17 cellular contexts compared by ENCODE assay signal in genomic region chr12:13537623-13538022, GRCh38.
A peak's percentile ranks its signal among the peaks of the same experiment; 100 is the strongest.
DNase-seq lines count a peak whose midpoint lies in the region; ATAC-seq, FAIRE-seq and TF ChIP-seq lines count a peak whose summit lies in the region.
"Had no signal": no experiment of that assay in that cellular context is flagged by ENCODE, and none has a peak within 500 bp of the region (broad histone marks: within the 10 kb centered on the region; RNA-seq: fewer than 3 reads in every experiment).

No MANE protein-coding gene starts in this region.

- no peak for FAIRE-seq in frontal cortex (lab: Jason Lieb, UNC)
- FAIRE-seq: endometrium had no signal

- no peaks in the 10 kb centered on the region for H3K9me3 ChIP-seq in esophagus muscularis mucosa
- H3K9me3 ChIP-seq in naive thymus-derived CD4-positive, alpha-beta T cell (ENCODE audit: control insufficient read depth in 2 of 3, low read length in 3 of 3), result no peaks in the 10 kb centered on the region
- no peaks in the 10 kb centered on the region for H3K9me3 ChIP-seq in neuronal stem cell (replicated peaks in 1 of 2; ENCODE audit: control insufficient read depth in 2 of 2, insufficient read depth in 1 of 2, low read depth in 1 of 2, low read length in 2 of 2)
- H3K9me3 ChIP-seq: body of pancreas, heart left ventricle, sigmoid colon had no signal

- no peak overlapping the region for H2AFZ ChIP-seq in neuronal stem cell (ENCODE audit: low read length)

- H3K27ac ChIP-seq in esophagus muscularis mucosa (replicated peaks in 1 of 4), result no peak overlapping the region
- H3K27ac ChIP-seq in naive thymus-derived CD4-positive, alpha-beta T cell (ENCODE audit: low read depth, low read length), result no peak overlapping the region
- no peak overlapping the region for H3K27ac ChIP-seq in neuronal stem cell (replicated peaks; ENCODE audit: low read length)
- H3K27ac ChIP-seq: body of pancreas, C4-2B, heart left ventricle, sigmoid colon had no signal

- no peak overlapping the region for H2BK5ac ChIP-seq in neuronal stem cell (ENCODE audit: low read length)

- DNase-seq in esophagus muscularis mucosa (ENCODE audit: extremely low spot score) (peak; percentile 47), frontal cortex (ENCODE audit: low spot score in 2 of 2) (no peak), NAMALWA (ENCODE audit: low spot score) (no peak), neuronal stem cell (ENCODE audit: low spot score) (no peak)
- no peak for DNase-seq in naive thymus-derived CD4-positive, alpha-beta T cell
- DNase-seq: activated CD4-positive, alpha-beta T cell treated with anti-CD3 and anti-CD28 coated beads for 1 hour; body of pancreas; heart left ventricle; Kasumi-1; NCI-H2107; sigmoid colon had no signal

- H3K4me2 ChIP-seq in neuronal stem cell (ENCODE audit: insufficient read depth, low read length, poor library complexity, severe bottlenecking), result no peak overlapping the region

- H3K9me3 Mint-ChIP-seq in naive thymus-derived CD4-positive, alpha-beta T cell, result no peaks in the 10 kb centered on the region
- H3K9me3 Mint-ChIP-seq: natural killer cell treated with Interleukin-12 subunit alpha and Interleukin-12 subunit beta and Interleukin-15 and Interleukin-18, amount 100 ng/mL, for 72 hours had no signal

- ATAC-seq in GM18520 (IDR thresholded peaks at IDR 0.05; ENCODE audit: unreplicated experiment), result peak; percentile 50
- ATAC-seq in GM21526 (IDR thresholded peaks at IDR 0.05; ENCODE audit: low FRiP score, unreplicated experiment), result peak; percentile 72
- peak; percentile 62 for ATAC-seq in HG03108 (IDR thresholded peaks at IDR 0.05; ENCODE audit: unreplicated experiment)
- ATAC-seq in naive thymus-derived CD4-positive, alpha-beta T cell, result no peak
- ATAC-seq: body of pancreas; heart left ventricle; natural killer cell treated with Interleukin-12 subunit alpha and Interleukin-12 subunit beta and Interleukin-15 and Interleukin-18, amount 100 ng/mL, for 72 hours had no signal

- H3K4me3 Mint-ChIP-seq in naive thymus-derived CD4-positive, alpha-beta T cell, result no peak overlapping the region
- H3K4me3 Mint-ChIP-seq: natural killer cell treated with Interleukin-12 subunit alpha and Interleukin-12 subunit beta and Interleukin-15 and Interleukin-18, amount 100 ng/mL, for 72 hours had no signal

- H2AK5ac ChIP-seq in neuronal stem cell (ENCODE audit: low read depth, low read length), result no peak overlapping the region

- no peak overlapping the region for H3K14ac ChIP-seq in neuronal stem cell (ENCODE audit: low read length)

- H3K4me1 ChIP-seq in esophagus muscularis mucosa (no peaks in the 10 kb centered on the region), neuronal stem cell (ENCODE audit: control insufficient read depth in 2 of 2, insufficient read depth in 1 of 2, low read depth in 1 of 2, low read length in 2 of 2) (peaks cover 5 to 10% of the 10 kb centered on the region in 2 donors)
- H3K4me1 ChIP-seq in naive thymus-derived CD4-positive, alpha-beta T cell (ENCODE audit: control insufficient read depth in 2 of 2, insufficient read depth in 2 of 2, low read length in 2 of 2), result no peaks in the 10 kb centered on the region
- H3K4me1 ChIP-seq: body of pancreas, heart left ventricle had no signal

- no peaks in the 10 kb centered on the region for H3K36me3 Mint-ChIP-seq in naive thymus-derived CD4-positive, alpha-beta T cell
- H3K36me3 Mint-ChIP-seq: natural killer cell treated with Interleukin-12 subunit alpha and Interleukin-12 subunit beta and Interleukin-15 and Interleukin-18, amount 100 ng/mL, for 72 hours had no signal

- no peak overlapping the region for H4K91ac ChIP-seq in neuronal stem cell (ENCODE audit: low read depth, low read length, poor library complexity)

- H4K8ac ChIP-seq in neuronal stem cell (ENCODE audit: low read depth, low read length), result no peak overlapping the region

- no peak for TF ChIP-seq CTCF in esophagus muscularis mucosa (IDR thresholded peaks at IDR 0.05)

- H2BK12ac ChIP-seq in neuronal stem cell (ENCODE audit: low read length), result no peak overlapping the region

- H2BK15ac ChIP-seq in neuronal stem cell (ENCODE audit: low read length), result no peak overlapping the region

- peaks cover 0 to 2% (median 0%) of the 10 kb centered on the region in 7 donors for H3K4me1 Mint-ChIP-seq in naive thymus-derived CD4-positive, alpha-beta T cell

- H3K9ac ChIP-seq in neuronal stem cell (ENCODE audit: low read depth, low read length, poor library complexity), result no peak overlapping the region

- H3K79me1 ChIP-seq in neuronal stem cell (ENCODE audit: low read depth, low read length), result no peaks in the 10 kb centered on the region

- TF ChIP-seq POLR2A in esophagus muscularis mucosa (IDR thresholded peaks at IDR 0.05; ENCODE audit: low read depth), result no peak

- H3K4me3 ChIP-seq in esophagus muscularis mucosa (no peak overlapping the region), neuronal stem cell (ENCODE audit: low read length in 2 of 2) (no peak overlapping the region)
- no peak overlapping the region for H3K4me3 ChIP-seq in naive thymus-derived CD4-positive, alpha-beta T cell (ENCODE audit: low read length)
- H3K4me3 ChIP-seq: body of pancreas, heart left ventricle, sigmoid colon had no signal

- H3K27me3 Mint-ChIP-seq in naive thymus-derived CD4-positive, alpha-beta T cell, result peaks cover 6 to 19% (median 15%) of the 10 kb centered on the region in 5 donors

- POLR2A ChIA-PET in naive thymus-derived CD4-positive, alpha-beta T cell (lab: Charles Lee), result no interaction called here

- H3K27me3 ChIP-seq in esophagus muscularis mucosa (no peaks in the 10 kb centered on the region), neuronal stem cell (ENCODE audit: control insufficient read depth in 3 of 3, insufficient read depth in 3 of 3, low read depth in 1 of 3, low read length in 3 of 3) (no peaks in the 10 kb centered on the region)
- no peaks in the 10 kb centered on the region for H3K27me3 ChIP-seq in naive thymus-derived CD4-positive, alpha-beta T cell (ENCODE audit: control insufficient read depth in 2 of 2, insufficient read depth in 2 of 2, low read length in 2 of 2)
- H3K27me3 ChIP-seq: body of pancreas, sigmoid colon had no signal

- H3K23ac ChIP-seq in neuronal stem cell (ENCODE audit: low read depth, low read length, poor library complexity), result no peak overlapping the region

- no peaks in the 10 kb centered on the region for H3K36me3 ChIP-seq in esophagus muscularis mucosa
- no peaks in the 10 kb centered on the region for H3K36me3 ChIP-seq in naive thymus-derived CD4-positive, alpha-beta T cell (ENCODE audit: control insufficient read depth in 2 of 3, insufficient read depth in 3 of 3, low read length in 3 of 3)
- no peaks in the 10 kb centered on the region for H3K36me3 ChIP-seq in neuronal stem cell (replicated peaks in 1 of 2; ENCODE audit: control insufficient read depth in 2 of 2, insufficient read depth in 2 of 2, low read length in 2 of 2)
- H3K36me3 ChIP-seq: heart left ventricle, sigmoid colon had no signal

- no peak overlapping the region for H2BK120ac ChIP-seq in neuronal stem cell (ENCODE audit: low read depth, low read length)

- H3K27ac Mint-ChIP-seq in naive thymus-derived CD4-positive, alpha-beta T cell, result no peak overlapping the region
- H3K27ac Mint-ChIP-seq: natural killer cell treated with Interleukin-12 subunit alpha and Interleukin-12 subunit beta and Interleukin-15 and Interleukin-18, amount 100 ng/mL, for 72 hours had no signal

- no peak for TF ChIP-seq EP300 in esophagus muscularis mucosa (IDR thresholded peaks at IDR 0.05)

- CTCF ChIA-PET in naive thymus-derived CD4-positive, alpha-beta T cell (lab: Charles Lee), result no interaction called here

- WGBS in esophagus muscularis mucosa, result 94% methylated on average over 2 of the region's 2 CpGs
- WGBS in neuronal stem cell (ENCODE audit: extremely low coverage in 2 of 2, insufficient read length in 2 of 2, insufficient replicate concordance in 1 of 2), 2 donors, result no CpG with 5 or more reads among the region's 2 CpGs

- H3K18ac ChIP-seq in neuronal stem cell (ENCODE audit: low read length), result no peak overlapping the region

- intact Hi-C loops in esophagus muscularis mucosa (cut with DNase I), result loop anchor here (10.0 kb wide), 1 partner anchor 263 kb away; no protein-coding TSS in a partner anchor
- intact Hi-C loops in naive thymus-derived CD4-positive, alpha-beta T cell (cut with micrococcal nuclease), result no loop called here

- no peak overlapping the region for H3K4ac ChIP-seq in neuronal stem cell (ENCODE audit: low read length)
